ENCODE assay signal across 8 cellular contexts in the genomic region with DNA sequence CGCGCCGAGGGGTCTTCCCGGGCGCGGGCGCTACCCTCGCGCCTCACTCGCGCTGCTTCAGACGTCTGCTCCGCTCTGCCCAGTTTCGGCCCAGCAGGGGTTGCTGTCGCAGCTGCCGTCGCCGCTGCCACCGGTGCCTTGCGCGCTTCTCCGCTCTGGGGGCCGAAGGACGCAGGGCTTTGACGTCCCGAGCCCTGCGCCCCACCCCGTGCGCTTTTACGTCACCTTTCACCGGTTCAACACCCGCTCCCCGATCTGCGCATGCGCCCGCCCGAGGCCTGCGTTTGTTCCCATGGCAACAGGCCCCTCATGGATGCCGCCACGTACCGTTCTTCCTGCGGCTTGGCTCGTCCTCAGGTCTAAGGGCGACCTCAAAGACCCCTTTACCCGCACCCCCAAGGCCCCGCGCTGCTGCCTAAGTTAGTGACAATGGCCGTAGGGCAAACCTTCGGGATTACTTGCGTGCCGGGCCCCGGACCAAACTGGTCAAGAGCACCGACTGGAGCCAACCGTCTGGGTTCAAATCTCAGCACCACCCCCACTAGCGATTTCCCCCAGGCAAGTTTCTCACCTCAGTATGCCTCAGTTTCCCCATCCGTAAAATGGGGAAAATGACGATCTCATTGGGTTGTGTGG. TPM values are rescaled to one million over a fixed set of nuclear protein-coding genes. Genes with fewer than 3 reads are reported as not detected.
DNase-seq lines count a peak whose midpoint lies in the region; ATAC-seq, FAIRE-seq and TF ChIP-seq lines count a peak whose summit lies in the region.

No MANE protein-coding gene starts in this region.

- 0 to 1% (median 1%) methylated on average over 32 to 57 of the region's 57 CpGs for WGBS in adipose tissue, 3 donors
- WGBS in heart right ventricle, 2 donors = 1% methylated on average over 57 of the region's 57 CpGs
- WGBS in upper lobe of left lung, 2 donors = 1 to 2% methylated on average over 17 to 40 of the region's 57 CpGs

- TF ChIP-seq POLR2A in GM12891 (IDR thresholded peaks at IDR 0.05; ENCODE audit: low read depth, low read length) = no peak
- peak in 2 of 4 donors; percentile 76 to 88 for TF ChIP-seq POLR2A in upper lobe of left lung (IDR thresholded peaks at IDR 0.05)

- TF ChIP-seq EP300 in upper lobe of left lung (IDR thresholded peaks at IDR 0.05) = no peak

- H3K9me3 ChIP-seq in heart right ventricle (no peaks in the 10 kb centered on the region), upper lobe of left lung (no peaks in the 10 kb centered on the region)

- DNase-seq in GM12891 (ENCODE audit: insufficient read length, low spot score) (peak; percentile 97), NCI-H1417 treated with DMSO at 0.1 percent for 48 hours (lab: John Stamatoyannopoulos, UW) (peak; percentile 96), SW 1271 (lab: John Stamatoyannopoulos, UW) (peak; percentile 95 to 97), heart right ventricle (peak; percentile 99), posterior cingulate gyrus (peak; percentile 92 to 99 (median 97)), upper lobe of left lung (peak; percentile 99 to 100)

- H3K4me3 ChIP-seq in heart right ventricle (peak overlapping the region; percentile 45 to 97 (median 78)), upper lobe of left lung (peak overlapping the region; percentile 69 to 96 (median 78))

- intact Hi-C loops in heart right ventricle (cut with DNase I) (loop anchor here in 7 of 10 donors (1.0 to 10.0 kb wide), 10 partner anchors 39 to 156 kb away; a partner anchor contains a TSS), posterior cingulate gyrus (cut with DNase I) (loop anchor here (5.0 to 10.0 kb wide), 3 partner anchors 64 to 156 kb away; a partner anchor contains a TSS)

- TF ChIP-seq CTCF in heart right ventricle (IDR thresholded peaks at IDR 0.05) (no peak), upper lobe of left lung (IDR thresholded peaks at IDR 0.05) (peak in 2 of 6 experiments; percentile 6 to 24)

- H3K27me3 ChIP-seq in heart right ventricle = peaks cover 0 to 9% (median 0%) of the 10 kb centered on the region in 7 donors
- no peaks in the 10 kb centered on the region for H3K27me3 ChIP-seq in upper lobe of left lung

- H3K36me3 ChIP-seq in heart right ventricle (peaks cover 0 to 9% (median 0%) of the 10 kb centered on the region in 9 donors), upper lobe of left lung (peaks cover 0 to 6% (median 5%) of the 10 kb centered on the region in 4 donors)

- FAIRE-seq in GM12891 (lab: Jason Lieb, UNC) = peak; percentile 99

- H3K4me1 ChIP-seq in heart right ventricle = peaks cover 16 to 42% (median 35%) of the 10 kb centered on the region in 9 donors
- H3K4me1 ChIP-seq in upper lobe of left lung = peaks cover 33 to 49% (median 40%) of the 10 kb centered on the region in 4 donors

- ATAC-seq in HG02798 (IDR thresholded peaks at IDR 0.05; ENCODE audit: poor library complexity, unreplicated experiment) (peak; percentile 44), heart right ventricle (peak; percentile 54 to 73 (median 68)), upper lobe of left lung (ENCODE audit: low FRiP score in 2 of 2) (peak; percentile 71 to 75)

- H3K27ac ChIP-seq in adipose tissue (ENCODE audit: low read depth, low read length) (peak overlapping the region; percentile 89), heart right ventricle (peak overlapping the region; percentile 96 to 100 (median 98)), upper lobe of left lung (peak overlapping the region; percentile 95 to 99 (median 98))

TF ChIP-seq in GM12891, 5 proteins besides CTCF, POLR2A, EP300 and RAD21:
- TF ChIP-seq PAX5 (IDR thresholded peaks at IDR 0.05; ENCODE audit: insufficient read depth, low read length, severe bottlenecking) (no peak), POLR2AphosphoS5 (IDR thresholded peaks at IDR 0.05; ENCODE audit: low read depth, low read length) (peak; percentile 30; the same call in 1 of the 2 replicates), POU2F2 (IDR thresholded peaks at IDR 0.05; ENCODE audit: low read depth, low read length) (no peak)
TF ChIP-seq in GM12891: peak in this region for 1.

RNA-seq across cellular contexts. Expression of a gene that starts 0.6 kb away (rescaled TPM):
- polyA plus RNA-seq in GM12891 (2012; ENCODE audit: low read depth, missing spikeins) = 28.9 TPM
- polyA plus RNA-seq in adipose tissue (10 to 100 TPM; 64.4 to 78.2 (median 64.5) TPM), heart right ventricle (100 to 1,000 TPM in 1 of 2 donors, 10 to 100 TPM in 1; 80.0 to 602 TPM)
- total RNA-seq in heart right ventricle (10 to 100 TPM; 29.3 to 94.1 (median 53.4) TPM), upper lobe of left lung (100 to 1,000 TPM in 2 of 6 donors, 10 to 100 TPM in 4; 36.7 to 119 (median 89.0) TPM)

RNA-seq across cellular contexts. Expression of a gene that starts 3.4 kb away (rescaled TPM):
- polyA plus RNA-seq in GM12891 (2012; ENCODE audit: low read depth, missing spikeins) = 23.3 TPM
- polyA plus RNA-seq in adipose tissue (10 to 100 TPM; 11.5 to 22.8 (median 11.7) TPM), heart right ventricle (10 to 100 TPM; 24.9 to 40.1 TPM)
- total RNA-seq in heart right ventricle (10 to 100 TPM; 21.3 to 68.9 (median 28.8) TPM), upper lobe of left lung (10 to 100 TPM; 32.0 to 90.1 (median 40.7) TPM)

RNA-seq across cellular contexts. Expression of a gene that starts 14.6 kb away (rescaled TPM):
- polyA plus RNA-seq in GM12891 (2012; ENCODE audit: low read depth, missing spikeins) = not detected
- polyA plus RNA-seq in adipose tissue = not detected
- not detected for total RNA-seq in heart right ventricle
- polyA plus RNA-seq in heart right ventricle = not detected
- total RNA-seq in upper lobe of left lung = not detected

RNA-seq across cellular contexts. Expression of a gene that starts 25.8 kb away (rescaled TPM):
- polyA plus RNA-seq in GM12891 (2012; ENCODE audit: low read depth, missing spikeins) = 94.7 TPM
- 10 to 100 TPM; 52.0 to 93.9 (median 58.1) TPM for polyA plus RNA-seq in adipose tissue
- 10 to 100 TPM; 37.5 to 63.0 (median 49.8) TPM for total RNA-seq in heart right ventricle
- polyA plus RNA-seq in heart right ventricle = 100 to 1,000 TPM in 1 of 2 donors, 10 to 100 TPM in 1; 74.8 to 104 TPM
- 100 to 1,000 TPM in 1 of 6 donors, 10 to 100 TPM in 5; 51.1 to 101 (median 75.3) TPM for total RNA-seq in upper lobe of left lung

RNA-seq across cellular contexts. Expression of a gene that starts 39.6 kb away (rescaled TPM):
- polyA plus RNA-seq in GM12891 (2012; ENCODE audit: low read depth, missing spikeins) = 49.6 TPM
- 100 to 1,000 TPM in 2 of 3 donors, 10 to 100 TPM in 1; 42.6 to 117 (median 104) TPM for polyA plus RNA-seq in adipose tissue
- 100 to 1,000 TPM in 1 of 10 donors, 10 to 100 TPM in 9; 69.8 to 104 (median 81.2) TPM for total RNA-seq in heart right ventricle
- polyA plus RNA-seq in heart right ventricle = 10 to 100 TPM; 78.0 to 94.4 TPM
- total RNA-seq in upper lobe of left lung = 100 to 1,000 TPM in 1 of 6 donors, 10 to 100 TPM in 5; 51.2 to 102 (median 75.2) TPM

Comparison
In these comparisons a context has a peak if more than half of its experiments do, and no peak if none do; other contexts are left out.
1. Peak in every context shown above with its lines: DNase-seq, ATAC-seq, H3K4me3 ChIP-seq and H3K27ac ChIP-seq.